In the genomic region with DNA sequence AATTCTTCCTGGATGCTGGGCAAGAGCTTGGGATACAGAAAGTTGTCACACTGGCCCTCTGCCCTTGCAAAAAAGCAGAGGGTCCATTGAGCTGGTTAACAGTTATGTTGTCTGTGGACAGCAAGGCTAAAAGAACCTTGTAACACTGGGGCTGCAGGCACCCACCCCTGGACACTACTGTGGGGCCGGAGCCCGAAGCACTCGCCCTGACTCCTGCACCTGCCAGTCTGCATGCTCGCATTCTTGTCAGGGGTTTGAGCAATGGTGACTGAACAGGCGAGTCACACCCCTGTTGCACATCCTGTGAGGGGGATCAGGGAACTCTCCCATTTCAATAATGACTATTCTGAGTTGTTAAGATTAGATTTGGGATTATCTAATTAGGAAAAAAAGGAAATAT, we compare ENCODE assay signal across 27 cellular contexts. TPM values are rescaled to one million over a fixed set of nuclear protein-coding genes. Genes with fewer than 3 reads are reported as not detected.
"Had no signal": no experiment of that assay in that cellular context is flagged by ENCODE, and none has a peak within 500 bp of the region (broad histone marks: within the 10 kb centered on the region; RNA-seq: fewer than 3 reads in every experiment).

No MANE protein-coding gene starts in this region.

- H3K4me3 Mint-ChIP-seq: mesothelial cell of epicardium; naive B cell; natural killer cell; nephron progenitor cell; stimulated activated effector memory CD8-positive, alpha-beta T cell treated with anti-CD3 and anti-CD28 coated beads, Interleukin-12 subunit alpha, Interleukin-12 subunit beta, amount 100 ng/mL, for 72 hours; stimulated activated naive CD8-positive, alpha-beta T cell treated with anti-CD3 and anti-CD28 coated beads, Interleukin-15, Interleukin-2, amounts not matched to agents 100 ng/mL and 50 ng/mL, for 24 hours had no signal

- H3K27me3 Mint-ChIP-seq: naive B cell; progenitor cell of endocrine pancreas; stimulated activated naive CD8-positive, alpha-beta T cell treated with anti-CD3 and anti-CD28 coated beads, Interleukin-15, Interleukin-2, amounts not matched to agents 100 ng/mL and 50 ng/mL, for 24 hours had no signal

- H3K9me3 Mint-ChIP-seq: natural killer cell; stimulated activated effector memory CD8-positive, alpha-beta T cell treated with anti-CD3 and anti-CD28 coated beads, Interleukin-12 subunit alpha, Interleukin-12 subunit beta, amount 100 ng/mL, for 72 hours; stimulated activated naive CD8-positive, alpha-beta T cell treated with anti-CD3 and anti-CD28 coated beads, Interleukin-15, Interleukin-2, amounts not matched to agents 100 ng/mL and 50 ng/mL, for 24 hours had no signal

- H3K27ac Mint-ChIP-seq: mesothelial cell of epicardium; natural killer cell; progenitor cell of endocrine pancreas; stimulated activated effector memory CD8-positive, alpha-beta T cell treated with anti-CD3 and anti-CD28 coated beads, Interleukin-12 subunit alpha, Interleukin-12 subunit beta, amount 100 ng/mL, for 72 hours; stimulated activated naive CD8-positive, alpha-beta T cell treated with anti-CD3 and anti-CD28 coated beads, Interleukin-15, Interleukin-2, amounts not matched to agents 100 ng/mL and 50 ng/mL, for 24 hours had no signal

- H3K4me1 Mint-ChIP-seq: mesothelial cell of epicardium, naive B cell, natural killer cell, nephron progenitor cell had no signal

- ATAC-seq: left cardiac atrium; left lung; natural killer cell; sciatic nerve; stimulated activated effector memory CD8-positive, alpha-beta T cell treated with anti-CD3 and anti-CD28 coated beads, Interleukin-12 subunit alpha, Interleukin-12 subunit beta, amount 100 ng/mL, for 72 hours had no signal

- H3K4me1 ChIP-seq: left lung, right atrium auricular region, suprapubic skin, uterus had no signal

- H3K27ac ChIP-seq: left lung, ovary, right atrium auricular region, spleen, suprapubic skin, thoracic aorta, tibial artery, uterus had no signal

- DNase-seq: hippocampal formation; kidney glomerular epithelial cell; left cardiac atrium; mesendoderm; naive B cell; natural killer cell; nephron progenitor cell; ovary; small intestine; spleen; stimulated activated CD4-positive, alpha-beta T cell treated with anti-CD3 and anti-CD28 coated beads, Interleukin-4, amount 100 ng/mL, for 24 hours; stimulated activated naive CD4-positive, alpha-beta T cell; tibial artery; trophoblast cell; uterus had no signal

- H3K4me3 ChIP-seq: left lung, lung, ovary, right atrium auricular region, spleen, suprapubic skin, thoracic aorta, tibial artery, uterus had no signal

- H3K9me3 ChIP-seq: left lung, ovary, right atrium auricular region, suprapubic skin, thoracic aorta, tibial artery, uterus had no signal

- H3K36me3 ChIP-seq: left lung, ovary, right atrium auricular region, spleen, suprapubic skin, thoracic aorta, tibial artery, uterus had no signal

- H3K36me3 Mint-ChIP-seq: naive B cell; natural killer cell; stimulated activated effector memory CD8-positive, alpha-beta T cell treated with anti-CD3 and anti-CD28 coated beads, Interleukin-12 subunit alpha, Interleukin-12 subunit beta, amount 100 ng/mL, for 72 hours had no signal

- H3K27me3 ChIP-seq: left lung, ovary, right atrium auricular region, spleen, suprapubic skin, tibial artery, uterus had no signal

RNA-seq across cellular contexts. Expression of gene ADH4, which starts 23.6 kb away (rescaled TPM):
- total RNA-seq: left lung, mesothelial cell of epicardium, mononuclear cell, natural killer cell, progenitor cell of endocrine pancreas, pulmonary artery endothelial cell, right atrium auricular region had no signal
